Comparison of ENCODE assay signal across 19 cellular contexts in the genomic region with DNA sequence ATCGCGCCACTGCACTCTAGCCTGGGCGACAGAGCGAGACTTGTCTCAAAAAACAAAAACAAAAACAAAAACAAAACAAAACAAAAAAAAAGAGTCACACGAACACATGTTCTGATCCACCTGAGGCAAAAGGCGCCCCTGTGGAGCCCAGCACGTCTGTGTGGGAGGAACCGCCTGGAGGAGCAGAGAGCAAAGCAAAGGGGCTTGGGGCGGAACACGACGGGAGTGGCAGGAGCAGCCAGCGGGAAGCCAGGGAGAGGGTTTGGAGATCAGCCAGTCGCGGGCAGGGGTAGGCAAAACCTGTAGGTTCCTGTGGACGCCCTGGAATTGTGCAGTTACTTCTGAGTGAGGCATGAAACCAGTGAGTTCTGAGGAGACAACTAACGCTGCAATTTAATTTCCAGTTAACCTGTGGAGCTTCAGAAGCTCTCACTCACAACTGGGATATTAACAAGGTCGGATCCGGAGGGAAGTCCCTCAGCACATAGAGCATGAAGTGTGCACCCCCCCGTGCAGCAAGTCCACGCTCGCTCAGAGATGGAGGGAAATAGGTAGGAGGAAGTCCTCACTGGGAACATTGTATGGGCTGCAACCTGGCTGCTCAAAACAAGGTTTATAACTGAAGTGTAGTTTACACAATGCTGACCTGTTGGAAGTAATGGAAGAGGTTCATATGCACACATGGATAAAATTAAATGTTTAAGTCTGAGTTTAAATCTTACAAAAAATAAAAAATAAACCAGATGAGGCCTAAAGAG. TPM values are rescaled to one million over a fixed set of nuclear protein-coding genes. Genes with fewer than 3 reads are reported as not detected.
DNase-seq lines count a peak whose midpoint lies in the region; ATAC-seq, FAIRE-seq and TF ChIP-seq lines count a peak whose summit lies in the region.
"Had no signal": no experiment of that assay in that cellular context is flagged by ENCODE, and none has a peak within 500 bp of the region (broad histone marks: within the 10 kb centered on the region; RNA-seq: fewer than 3 reads in every experiment).

No MANE protein-coding gene starts in this region.

- CTCF ChIA-PET in H1 (lab: Charles Lee; ENCODE audit: partially characterized antibody), result no interaction called here

- H3K4me2 ChIP-seq in GM23338, result no peak overlapping the region
- H3K4me2 ChIP-seq in H1 (ENCODE audit: insufficient read depth in 1 of 2, low read depth in 2 of 2, low read length in 2 of 2), result no peak overlapping the region

- no peak overlapping the region for H2BK15ac ChIP-seq in H1 (ENCODE audit: low read length)

- no peaks in the 10 kb centered on the region for H3K23me2 ChIP-seq in H1 (ENCODE audit: low read depth, low read length)

- H3K27me3 ChIP-seq in GM23338 (ENCODE audit: insufficient read depth) (no peaks in the 10 kb centered on the region), H1 (replicated peaks in 1 of 4; ENCODE audit: control insufficient read depth in 3 of 4, extremely low read depth in 1 of 4, insufficient read depth in 3 of 4, low read length in 3 of 4) (no peaks in the 10 kb centered on the region)

- H2BK5ac ChIP-seq in H1 (ENCODE audit: low read depth, low read length), result no peak overlapping the region

- no peak overlapping the region for H4K5ac ChIP-seq in H1 (ENCODE audit: insufficient read length, low read depth, low read length)

- no peaks in the 10 kb centered on the region for H4K20me1 ChIP-seq in GM23338 (replicated peaks; ENCODE audit: insufficient read depth)
- H4K20me1 ChIP-seq in H1 (replicated peaks in 1 of 2; ENCODE audit: control insufficient read depth in 1 of 2, insufficient read depth in 2 of 2, low read length in 2 of 2), result no peaks in the 10 kb centered on the region

- H3K4me3 ChIP-seq in GM23338 (no peak overlapping the region), H1 (ENCODE audit: extremely low read depth in 1 of 4, insufficient read depth in 2 of 4, low read depth in 3 of 4, low read length in 4 of 4) (no peak overlapping the region), coronary artery (no peak overlapping the region)

- H3K79me1 ChIP-seq in H1 (ENCODE audit: low read depth, low read length), result no peaks in the 10 kb centered on the region

- no peak overlapping the region for H2AK5ac ChIP-seq in H1 (ENCODE audit: low read depth, low read length)

- H3K27ac ChIP-seq in GM23338 (ENCODE audit: low read depth) (no peak overlapping the region), H1 (ENCODE audit: low read depth, low read length) (no peak overlapping the region), coronary artery (no peak overlapping the region)
- H3K27ac ChIP-seq: C4-2B had no signal

- no peak overlapping the region for H3K4me3 Mint-ChIP-seq in GM23338
- H3K4me3 Mint-ChIP-seq: HFFc6 had no signal

- H3K4me1 ChIP-seq in GM23338 (ENCODE audit: insufficient read depth), result peaks cover 4% of the 10 kb centered on the region; the same call in 1 of the 2 replicates
- no peaks in the 10 kb centered on the region for H3K4me1 ChIP-seq in H1 (replicated peaks in 1 of 4; ENCODE audit: control insufficient read depth in 3 of 4, insufficient read depth in 4 of 4, low read length in 3 of 4)

- ATAC-seq in GM23338, result peak; percentile 49; the same call in 2 of the 3 replicates

- H3K18ac ChIP-seq in H1 (ENCODE audit: extremely low read depth, low read length), result no peak overlapping the region

- no peaks in the 10 kb centered on the region for H3K9me2 ChIP-seq in GM23338 (ENCODE audit: insufficient read depth)

- no peak for TF ChIP-seq RAD21 in H1 (IDR thresholded peaks at IDR 0.05 in 1 of 2, conservative IDR thresholded peaks at IDR 0.05 in 1 of 2; ENCODE audit: low read depth in 2 of 2, low read length in 2 of 2)

- H3K23ac ChIP-seq in H1 (ENCODE audit: insufficient read length), result no peak overlapping the region

- TF ChIP-seq CTCF in GM23338 (conservative IDR thresholded peaks at IDR 0.05; ENCODE audit: low read depth in 2 of 2) (no peak), H1 (IDR thresholded peaks at IDR 0.05; ENCODE audit: control extremely low read depth in 1 of 3, insufficient read depth in 1 of 3, low read depth in 1 of 3, low read length in 3 of 3) (no peak), coronary artery (IDR thresholded peaks at IDR 0.05) (no peak)

- peak overlapping the region; percentile 71 for H4K8ac ChIP-seq in H1 (ENCODE audit: extremely low read depth, insufficient read depth, low read length)

- H3K27ac Mint-ChIP-seq in GM23338, result no peak overlapping the region
- H3K27ac Mint-ChIP-seq: HFFc6 had no signal

- no peak for FAIRE-seq in H1 (lab: Jason Lieb, UNC)
- FAIRE-seq: GM12891 had no signal

- peaks cover 13% of the 10 kb centered on the region for H3K4me1 Mint-ChIP-seq in GM23338

- H3K14ac ChIP-seq in H1 (ENCODE audit: insufficient read length), result no peak overlapping the region

- no peaks in the 10 kb centered on the region for H3K9me3 ChIP-seq in H1 (ENCODE audit: insufficient read depth in 2 of 2, low read depth in 1 of 2, low read length in 1 of 2)

- no peak overlapping the region for H2BK20ac ChIP-seq in H1 (ENCODE audit: low read length)

- no peak overlapping the region for H2AFZ ChIP-seq in GM23338
- no peak overlapping the region for H2AFZ ChIP-seq in H1 (ENCODE audit: low read length)

- H3K56ac ChIP-seq in H1 (replicated peaks; ENCODE audit: insufficient read length, low read depth, low read length), result no peak overlapping the region

- H3K36me3 Mint-ChIP-seq in GM23338 (ENCODE audit: low read depth), result peaks cover 15% of the 10 kb centered on the region

- DNase-seq in GM23338 (ENCODE audit: low spot score) (peak; percentile 29), NCI-H2029 treated with DMSO at 0.1 percent for 48 hours (lab: John Stamatoyannopoulos, UW) (peak; percentile 24), H1 (ENCODE audit: low read depth in 1 of 2, low spot score in 2 of 2) (no peak), posterior vena cava (ENCODE audit: low spot score) (peak; percentile 67), coronary artery (ENCODE audit: low spot score) (no peak), NCI-H146 treated with DMSO at 0.1 percent for 48 hours (lab: John Stamatoyannopoulos, UW; ENCODE audit: unreplicated experiment) (no peak)
- DNase-seq in activated T-cell treated with anti-CD3 and anti-CD28 coated beads, Interleukin-2, amount 50 U/mL, for 1 hour, result no peak
- DNase-seq in stimulated activated CD4-positive, alpha-beta T cell treated with anti-CD3 and anti-CD28 coated beads, Interleukin-4, amount 100 ng/mL, for 4 hours, result no peak
- DNase-seq: GF-D8; HFFc6; Karpas-422; MM.1S; NCI-H1105; NCI-H1694 treated with DMSO at 0.1 percent for 48 hours; NCI-H524 treated with DMSO at 0.1 percent for 48 hours; NK-92 treated with Interleukin-12 subunit alpha and Interleukin-12 subunit beta, amount 100 ng/mL, for 24 hours; SIG-M5 had no signal

- no peak overlapping the region for H2BK120ac ChIP-seq in H1 (replicated peaks; ENCODE audit: low read depth, low read length)

- no peak overlapping the region for H4K91ac ChIP-seq in H1 (replicated peaks; ENCODE audit: insufficient read length, low read length)

- H3K79me2 ChIP-seq in GM23338 (replicated peaks; ENCODE audit: insufficient read depth) (no peaks in the 10 kb centered on the region), H1 (ENCODE audit: control insufficient read depth in 1 of 2, insufficient read depth in 2 of 2, low read length in 2 of 2) (no peaks in the 10 kb centered on the region)

- peaks cover 8% of the 10 kb centered on the region for H3K9me3 Mint-ChIP-seq in GM23338

- no peak overlapping the region for H3K9ac ChIP-seq in H1 (replicated peaks in 1 of 4; ENCODE audit: extremely low read depth in 1 of 4, low read depth in 3 of 4, low read length in 3 of 4)

- peaks cover 4% of the 10 kb centered on the region for H3K27me3 Mint-ChIP-seq in GM23338 (ENCODE audit: insufficient read depth, low read depth, poor library complexity)

- H3F3A ChIP-seq in GM23338 (replicated peaks; ENCODE audit: low read depth), result no peaks in the 10 kb centered on the region

- intact Hi-C loops in posterior vena cava (cut with DNase I), result no loop called here

- TF ChIP-seq POLR2A in H1 (IDR thresholded peaks at IDR 0.05; ENCODE audit: control extremely low read depth in 1 of 2, low read depth in 2 of 2, low read length in 2 of 2), result no peak

- WGBS in H1 (ENCODE audit: extremely low coverage in 1 of 2, insufficient coverage in 1 of 2, insufficient read length in 1 of 2, insufficient replicate concordance in 2 of 2, low coverage in 1 of 2, low lambda C conversion rate in 2 of 2, missing lambda C conversion rate in 1 of 2), 2 experiments, result 91% methylated on average over 21 of the region's 21 CpGs; no CpG with 5 or more reads in 1 of the 2 experiments

- no peak overlapping the region for H3K4ac ChIP-seq in H1 (replicated peaks; ENCODE audit: insufficient read length, low read depth, low read length)

- POLR2A ChIA-PET in H1 (lab: Charles Lee; ENCODE audit: partially characterized antibody), result no interaction called here

- no peaks in the 10 kb centered on the region for H3K36me3 ChIP-seq in GM23338 (ENCODE audit: insufficient read depth)
- no peaks in the 10 kb centered on the region for H3K36me3 ChIP-seq in H1 (ENCODE audit: control insufficient read depth in 2 of 4, insufficient read depth in 4 of 4, low read length in 3 of 4)

- TF ChIP-seq EP300 in H1 (IDR thresholded peaks at IDR 0.05; ENCODE audit: borderline replicate concordance in 1 of 2, low read depth in 2 of 2, low read length in 2 of 2), result no peak

- H2BK12ac ChIP-seq in H1 (ENCODE audit: low read depth, low read length), result no peak overlapping the region

RNA-seq across cellular contexts. Expression of a gene that starts 13.2 kb away (rescaled TPM):
- total RNA-seq in GM23338 (2014; rRNA removed; shearing (Covaris generic)), result 4.4 and 6.5 TPM in 2 replicates
- 3.8 and 4.2 TPM in 2 replicates for polyA plus RNA-seq in GM23338 (2016; fragmentation: Nextera tagmentation; extraction: Ambion mirVana)
- 3.6 and 3.8 TPM in 2 replicates for total RNA-seq in H1 (2021; fragmentation: NEBNext Ultra II Directional; extraction: Animal tissue kit (Norgen Biotek cat#: 25700))
- polyA plus RNA-seq in H1 (2011; rRNA removed), result 1.9 and 2.3 TPM in 2 replicates
- 2.5 TPM for polyA plus RNA-seq in H1 (2011; cell fraction: cytosol; rRNA removed)
- 1.7 TPM for polyA plus RNA-seq in H1 (2011; cell fraction: nucleus; rRNA removed)
- polyA plus RNA-seq in H1 (2012, experiment 1 of 2), result 3.0 to 3.8 TPM (median 3.4 TPM) in 4 replicates
- polyA plus RNA-seq in H1 (2012, experiment 2 of 2), result 4.3 TPM
- polyA plus RNA-seq in H1 (2013, experiment 1 of 2), result 3.2 TPM
- polyA plus RNA-seq in H1 (2013, experiment 2 of 2), result 3.4 TPM
- polyA minus RNA-seq in H1 (2011; rRNA and poly(A)+ RNA removed), result 2.4 and 2.6 TPM in 2 replicates
- 1.4 TPM for polyA minus RNA-seq in H1 (2011; cell fraction: cytosol; rRNA and poly(A)+ RNA removed)
- polyA minus RNA-seq in H1 (2011; cell fraction: nucleus; rRNA and poly(A)+ RNA removed), result 1.2 TPM
- 1 to 10 TPM; 5.9 to 8.1 TPM for total RNA-seq in posterior vena cava

RNA-seq across cellular contexts. Expression of a gene that starts 26.1 kb away (rescaled TPM):
- total RNA-seq in GM23338 (2014; rRNA removed; shearing (Covaris generic)), result 0.31 TPM in 1 of 2 replicates, not detected in the other
- polyA plus RNA-seq in GM23338 (2016; fragmentation: Nextera tagmentation; extraction: Ambion mirVana) (0.48 and 0.64 TPM in 2 replicates), H1 (2011; rRNA removed) (3.5 and 4.0 TPM in 2 replicates)
- 0.23 and 1.0 TPM in 2 replicates for total RNA-seq in H1 (2021; fragmentation: NEBNext Ultra II Directional; extraction: Animal tissue kit (Norgen Biotek cat#: 25700))
- 2.2 TPM for polyA plus RNA-seq in H1 (2011; cell fraction: cytosol; rRNA removed)
- polyA plus RNA-seq in H1 (2011; cell fraction: nucleus; rRNA removed), result 4.9 TPM
- 1.5 to 2.5 TPM (median 1.6 TPM) in 4 replicates for polyA plus RNA-seq in H1 (2012, experiment 1 of 2)
- 1.6 TPM for polyA plus RNA-seq in H1 (2012, experiment 2 of 2)
- polyA plus RNA-seq in H1 (2013, experiment 1 of 2), result 1.1 TPM
- 0.92 TPM for polyA plus RNA-seq in H1 (2013, experiment 2 of 2)
- polyA minus RNA-seq in H1 (2011; rRNA and poly(A)+ RNA removed), result 1.7 and 2.3 TPM in 2 replicates
- polyA minus RNA-seq in H1 (2011; cell fraction: cytosol; rRNA and poly(A)+ RNA removed), result not detected
- 0.50 TPM for polyA minus RNA-seq in H1 (2011; cell fraction: nucleus; rRNA and poly(A)+ RNA removed)
- total RNA-seq in posterior vena cava, result 1 to 10 TPM; 2.3 to 2.8 TPM

RNA-seq across cellular contexts. Expression of a gene that starts 59.0 kb away (rescaled TPM):
- total RNA-seq in GM23338 (2014; rRNA removed; shearing (Covaris generic)), result 43.0 and 48.9 TPM in 2 replicates
- polyA plus RNA-seq in GM23338 (2016; fragmentation: Nextera tagmentation; extraction: Ambion mirVana), result 3.6 and 4.0 TPM in 2 replicates
- total RNA-seq in H1 (2021; fragmentation: NEBNext Ultra II Directional; extraction: Animal tissue kit (Norgen Biotek cat#: 25700)), result 46.6 and 49.0 TPM in 2 replicates
- 33.1 and 41.9 TPM in 2 replicates for polyA plus RNA-seq in H1 (2011; rRNA removed)
- polyA plus RNA-seq in H1 (2011; cell fraction: cytosol; rRNA removed), result 29.4 TPM
- 35.7 TPM for polyA plus RNA-seq in H1 (2011; cell fraction: nucleus; rRNA removed)
- 33.8 to 41.7 TPM (median 38.8 TPM) in 4 replicates for polyA plus RNA-seq in H1 (2012, experiment 1 of 2)
- 43.1 TPM for polyA plus RNA-seq in H1 (2012, experiment 2 of 2)
- polyA plus RNA-seq in H1 (2013, experiment 1 of 2), result 26.5 TPM
- 27.2 TPM for polyA plus RNA-seq in H1 (2013, experiment 2 of 2)
- polyA minus RNA-seq in H1 (2011; rRNA and poly(A)+ RNA removed), result 41.2 and 46.0 TPM in 2 replicates
- polyA minus RNA-seq in H1 (2011; cell fraction: cytosol; rRNA and poly(A)+ RNA removed), result 21.4 TPM
- 20.6 TPM for polyA minus RNA-seq in H1 (2011; cell fraction: nucleus; rRNA and poly(A)+ RNA removed)
- total RNA-seq in posterior vena cava, result 10 to 100 TPM; 25.5 to 28.5 TPM

Comparison
In these comparisons a context has a peak if more than half of its experiments do, and no peak if none do; other contexts are left out.
1. DNase-seq: peak in GM23338 (single experiment), NCI-H2029 treated with DMSO at 0.1 percent for 48 hours (single experiment) and posterior vena cava (single experiment); none in H1 (0 of 2), activated T-cell treated with anti-CD3 and anti-CD28 coated beads, Interleukin-2, amount 50 U/mL, for 1 hour (single experiment), coronary artery (single experiment), NCI-H146 treated with DMSO at 0.1 percent for 48 hours (single experiment) and stimulated activated CD4-positive, alpha-beta T cell treated with anti-CD3 and anti-CD28 coated beads, Interleukin-4, amount 100 ng/mL, for 4 hours (0 of 2).